In genomic region chr11:93733474-93733873, GRCh38 we compare ENCODE assay signal across 13 cellular contexts. TPM values are rescaled to one million over a fixed set of nuclear protein-coding genes. Genes with fewer than 3 reads are reported as not detected.
DNase-seq lines count a peak whose midpoint lies in the region; ATAC-seq and TF ChIP-seq lines count a peak whose summit lies in the region.
"Had no signal": no experiment of that assay in that cellular context is flagged by ENCODE, and none has a peak within 500 bp of the region (broad histone marks: within the 10 kb centered on the region; RNA-seq: fewer than 3 reads in every experiment).

No MANE protein-coding gene starts in this region.

- no peak for DNase-seq in activated T-cell treated with anti-CD3 and anti-CD28 coated beads, Interleukin-2, amount 50 U/mL, for 24 hours
- no peak for DNase-seq in activated T-cell treated with anti-CD3 and anti-CD28 coated beads for 4 hours
- no peak for DNase-seq in activated naive CD8-positive, alpha-beta T cell treated with anti-CD3 and anti-CD28 coated beads, Interleukin-2, amount 50 U/mL, for 24 hours
- DNase-seq in neural crest cell (ENCODE audit: low read depth, low spot score), result no peak
- DNase-seq in caudate nucleus (lab: John Stamatoyannopoulos, UW), result no peak
- no peak for DNase-seq in CD14-positive monocyte (ENCODE audit: low spot score)
- no peak for DNase-seq in Kasumi-1 (lab: John Stamatoyannopoulos, UW)
- DNase-seq: activated naive CD4-positive, alpha-beta T cell; NCI-H1694; retina; stimulated activated CD4-positive, alpha-beta T cell treated with anti-CD3 and anti-CD28 coated beads, Interleukin-4, amount 100 ng/mL, for 1 hour; stimulated activated naive CD8-positive, alpha-beta T cell treated with anti-CD3 and anti-CD28 coated beads, Interleukin-15, amount 100 ng/mL, for 72 hours had no signal

- H3K27ac Mint-ChIP-seq in activated T-cell treated with anti-CD3 and anti-CD28 coated beads, Interleukin-2, amount 50 U/mL, for 24 hours, result peak overlapping the region; percentile 90
- peak overlapping the region; percentile 100 for H3K27ac Mint-ChIP-seq in activated naive CD8-positive, alpha-beta T cell treated with anti-CD3 and anti-CD28 coated beads, Interleukin-2, amount 50 U/mL, for 24 hours
- no peak overlapping the region for H3K27ac Mint-ChIP-seq in neural crest cell (ENCODE audit: unreplicated experiment)
- H3K27ac Mint-ChIP-seq in CD14-positive monocyte, result peak overlapping the region in 2 of 7 donors; percentile 5 to 40

- no peak overlapping the region for H3K4me2 ChIP-seq in KMS-11

- no peaks in the 10 kb centered on the region for H3K9me3 Mint-ChIP-seq in activated T-cell treated with anti-CD3 and anti-CD28 coated beads, Interleukin-2, amount 50 U/mL, for 24 hours
- no peaks in the 10 kb centered on the region for H3K9me3 Mint-ChIP-seq in activated naive CD8-positive, alpha-beta T cell treated with anti-CD3 and anti-CD28 coated beads, Interleukin-2, amount 50 U/mL, for 24 hours
- H3K9me3 Mint-ChIP-seq in neural crest cell, result no peaks in the 10 kb centered on the region
- H3K9me3 Mint-ChIP-seq in CD14-positive monocyte, result no peaks in the 10 kb centered on the region
- H3K9me3 Mint-ChIP-seq: stimulated activated naive CD8-positive, alpha-beta T cell treated with anti-CD3 and anti-CD28 coated beads, Interleukin-15, amount 100 ng/mL, for 72 hours had no signal

- H4K20me1 ChIP-seq in KMS-11 (ENCODE audit: insufficient read depth), result peaks cover 23% of the 10 kb centered on the region

- peak overlapping the region; percentile 15; the same call in 1 of the 2 replicates for H3K27ac ChIP-seq in KMS-11
- no peak overlapping the region for H3K27ac ChIP-seq in caudate nucleus (ENCODE audit: low read depth, low read length)

- no peaks in the 10 kb centered on the region for H3K27me3 Mint-ChIP-seq in activated T-cell treated with anti-CD3 and anti-CD28 coated beads, Interleukin-2, amount 50 U/mL, for 24 hours
- no peaks in the 10 kb centered on the region for H3K27me3 Mint-ChIP-seq in activated naive CD8-positive, alpha-beta T cell treated with anti-CD3 and anti-CD28 coated beads, Interleukin-2, amount 50 U/mL, for 24 hours
- H3K27me3 Mint-ChIP-seq in neural crest cell (ENCODE audit: low read depth), result no peaks in the 10 kb centered on the region
- no peaks in the 10 kb centered on the region for H3K27me3 Mint-ChIP-seq in CD14-positive monocyte (ENCODE audit: low read depth in 3 of 3)
- H3K27me3 Mint-ChIP-seq: stimulated activated naive CD8-positive, alpha-beta T cell treated with anti-CD3 and anti-CD28 coated beads, Interleukin-15, amount 100 ng/mL, for 72 hours had no signal

- no peak overlapping the region for H3K9ac ChIP-seq in KMS-11

- peaks cover 53% of the 10 kb centered on the region for H3K79me2 ChIP-seq in KMS-11 (ENCODE audit: insufficient read depth, low read depth)

- H3K36me3 Mint-ChIP-seq in activated T-cell treated with anti-CD3 and anti-CD28 coated beads, Interleukin-2, amount 50 U/mL, for 24 hours (ENCODE audit: low read depth), result peaks cover 100% of the 10 kb centered on the region
- peaks cover 98% of the 10 kb centered on the region for H3K36me3 Mint-ChIP-seq in activated naive CD8-positive, alpha-beta T cell treated with anti-CD3 and anti-CD28 coated beads, Interleukin-2, amount 50 U/mL, for 24 hours (ENCODE audit: low read depth)
- peaks cover 20% of the 10 kb centered on the region for H3K36me3 Mint-ChIP-seq in neural crest cell (ENCODE audit: low read depth)
- peaks cover 87 to 97% of the 10 kb centered on the region in 2 donors for H3K36me3 Mint-ChIP-seq in CD14-positive monocyte

- H2AFZ ChIP-seq in KMS-11 (ENCODE audit: low read depth), result no peak overlapping the region

- no peak for TF ChIP-seq CTCF in KMS-11 (conservative IDR thresholded peaks at IDR 0.05; ENCODE audit: low read depth, low read length)
- no peak for TF ChIP-seq CTCF in neural crest cell (conservative IDR thresholded peaks at IDR 0.05)
- no peak for TF ChIP-seq CTCF in CD14-positive monocyte (IDR thresholded peaks at IDR 0.05)

- H3K4me1 Mint-ChIP-seq in activated T-cell treated with anti-CD3 and anti-CD28 coated beads, Interleukin-2, amount 50 U/mL, for 24 hours (ENCODE audit: low read depth), result peaks cover 67% of the 10 kb centered on the region
- peaks cover 56% of the 10 kb centered on the region for H3K4me1 Mint-ChIP-seq in activated naive CD8-positive, alpha-beta T cell treated with anti-CD3 and anti-CD28 coated beads, Interleukin-2, amount 50 U/mL, for 24 hours
- H3K4me1 Mint-ChIP-seq in neural crest cell (peaks cover 37% of the 10 kb centered on the region), CD14-positive monocyte (peaks cover 22% of the 10 kb centered on the region)

- H3K4me3 ChIP-seq in KMS-11 (IDR thresholded peaks at IDR 0.05; ENCODE audit: insufficient read depth, low read depth, low read length), result no peak overlapping the region

- H3K36me3 ChIP-seq in KMS-11 (ENCODE audit: insufficient read depth), result peaks cover 23% of the 10 kb centered on the region; the same call in 1 of the 2 replicates

- peak overlapping the region; percentile 54 for H3K4me3 Mint-ChIP-seq in activated T-cell treated with anti-CD3 and anti-CD28 coated beads, Interleukin-2, amount 50 U/mL, for 24 hours
- peak overlapping the region; percentile 99 for H3K4me3 Mint-ChIP-seq in activated naive CD8-positive, alpha-beta T cell treated with anti-CD3 and anti-CD28 coated beads, Interleukin-2, amount 50 U/mL, for 24 hours
- H3K4me3 Mint-ChIP-seq in neural crest cell (peak overlapping the region; percentile 57), CD14-positive monocyte (no peak overlapping the region)

- peaks cover 58% of the 10 kb centered on the region for H3K4me1 ChIP-seq in KMS-11 (ENCODE audit: low read depth, poor library complexity, severe bottlenecking)

- no peaks in the 10 kb centered on the region for H3K27me3 ChIP-seq in KMS-11 (ENCODE audit: insufficient read depth, low read depth)

- intact Hi-C loops in CD14-positive monocyte (cut with micrococcal nuclease), result no loop called here

- ATAC-seq in activated naive CD8-positive, alpha-beta T cell treated with anti-CD3 and anti-CD28 coated beads, Interleukin-2, amount 50 U/mL, for 24 hours, result no peak
- ATAC-seq: stimulated activated naive CD8-positive, alpha-beta T cell treated with anti-CD3 and anti-CD28 coated beads, Interleukin-15, amount 100 ng/mL, for 72 hours had no signal

RNA-seq across cellular contexts. Expression of gene TAF1D, which starts 7.8 kb away (rescaled TPM):
- total RNA-seq in neural crest cell, result 151 and 154 TPM in 2 replicates
- polyA plus RNA-seq in CD14-positive monocyte, result 1 to 10 TPM; 5.9 to 7.4 TPM

RNA-seq across cellular contexts. Expression of gene C11orf54, which starts 8.0 kb away (rescaled TPM):
- total RNA-seq in neural crest cell, result 25.7 and 27.5 TPM in 2 replicates
- 10 to 100 TPM; 14.1 to 23.6 TPM for polyA plus RNA-seq in CD14-positive monocyte

RNA-seq across cellular contexts. Expression of gene MED17, which starts 50.6 kb away (rescaled TPM):
- 62.3 and 64.0 TPM in 2 replicates for total RNA-seq in neural crest cell
- 1 to 10 TPM; 3.4 to 4.4 TPM for polyA plus RNA-seq in CD14-positive monocyte

Comparison
In these comparisons a context has a peak if more than half of its experiments do, and no peak if none do; other contexts are left out.
1. H3K4me3 Mint-ChIP-seq: peak in activated T-cell treated with anti-CD3 and anti-CD28 coated beads, Interleukin-2, amount 50 U/mL, for 24 hours (single experiment), activated naive CD8-positive, alpha-beta T cell treated with anti-CD3 and anti-CD28 coated beads, Interleukin-2, amount 50 U/mL, for 24 hours (single experiment) and neural crest cell (single experiment); none in CD14-positive monocyte (0 of 2).